Comparison of ENCODE assay signal across 8 cellular contexts in the genomic region with DNA sequence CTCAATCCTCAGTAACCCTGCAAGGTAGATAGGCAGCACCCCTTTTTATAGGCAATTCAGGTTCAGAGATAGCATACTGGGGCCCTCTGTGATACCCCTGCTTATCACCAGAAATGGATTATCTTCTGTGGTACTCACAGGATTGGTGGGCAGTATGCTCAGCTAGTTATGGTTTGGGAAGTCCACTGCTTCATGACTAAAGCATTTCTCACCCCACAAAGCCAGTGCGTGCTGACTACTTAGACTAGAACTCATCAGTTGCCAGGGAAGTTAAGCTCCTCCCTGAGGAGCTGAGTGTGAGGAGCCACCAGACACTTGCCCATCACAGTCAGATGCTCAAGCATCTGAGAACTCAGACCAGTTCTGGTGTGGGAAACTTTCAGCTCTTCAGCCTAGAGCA.
DNase-seq lines count a peak whose midpoint lies in the region; ATAC-seq, FAIRE-seq and TF ChIP-seq lines count a peak whose summit lies in the region.

No MANE protein-coding gene starts in this region.

- no peak overlapping the region for H2AFZ ChIP-seq in PC-3 (ENCODE audit: low read length)

- H3K27ac ChIP-seq in A673 (ENCODE audit: low read depth, low read length, poor library complexity, severe bottlenecking), result no peak overlapping the region
- H3K27ac ChIP-seq in PC-3 (ENCODE audit: low read length), result no peak overlapping the region
- H3K27ac ChIP-seq in dorsolateral prefrontal cortex, result no peak overlapping the region

- BruUV-seq in A673 (replicated peaks; lab: Mats Ljungman, UMichigan) (no TSS peak), PC-3 (replicated peaks; lab: Mats Ljungman, UMichigan) (no TSS peak), Calu3 (replicated peaks; lab: Mats Ljungman, UMichigan) (no TSS peak)

- CTCF ChIA-PET in A673 (lab: Charles Lee), result no interaction called here
- CTCF ChIA-PET in PC-3 (lab: Charles Lee), result interaction anchor here (0.7 kb wide), 1 partner anchor 786 kb away, joined by 3 read pairs; no protein-coding TSS in a partner anchor
- CTCF ChIA-PET in Calu3 (lab: Charles Lee), result no interaction called here

- POLR2A ChIA-PET in A673 (lab: Charles Lee; ENCODE audit: low non-redundant PET) (no interaction called here), PC-3 (lab: Charles Lee; ENCODE audit: unreplicated experiment) (no interaction called here)

- no peaks in the 10 kb centered on the region for H4K20me1 ChIP-seq in PC-3 (ENCODE audit: low read length)

- H3K36me3 ChIP-seq in A673 (ENCODE audit: insufficient read depth, low read length, poor library complexity, severe bottlenecking) (no peaks in the 10 kb centered on the region), PC-3 (ENCODE audit: low read depth, low read length) (no peaks in the 10 kb centered on the region)

- ATAC-seq in GM18502 (IDR thresholded peaks at IDR 0.05; ENCODE audit: poor library complexity, unreplicated experiment), result peak; percentile 59
- ATAC-seq in PC-3, result peak; percentile 79

- no peaks in the 10 kb centered on the region for H3K27me3 ChIP-seq in A673 (replicated peaks; ENCODE audit: insufficient read depth, low read depth, low read length, poor library complexity)
- no peaks in the 10 kb centered on the region for H3K27me3 ChIP-seq in PC-3 (ENCODE audit: low read length)
- no peaks in the 10 kb centered on the region for H3K27me3 ChIP-seq in dorsolateral prefrontal cortex

- TF ChIP-seq CTCF in A673 (conservative IDR thresholded peaks at IDR 0.05; ENCODE audit: low read depth, low read length) (no peak), PC-3 (conservative IDR thresholded peaks at IDR 0.05; ENCODE audit: low read depth, low read length) (no peak), fibroblast of the aortic adventitia (IDR thresholded peaks at IDR 0.05; ENCODE audit: insufficient read depth, low read length) (no peak), D721Med (IDR thresholded peaks at IDR 0.05; ENCODE audit: insufficient read depth, missing control alignments) (no peak), Calu3 (IDR thresholded peaks at IDR 0.05; ENCODE audit: unreplicated experiment) (no peak), dorsolateral prefrontal cortex (IDR thresholded peaks at IDR 0.05 in 54 of 56, conservative IDR thresholded peaks at IDR 0.05 in 2 of 56; ENCODE audit: low read depth in 1 of 56, partially characterized antibody in 56 of 56) (no peak)

- no peaks in the 10 kb centered on the region for H3K9me3 Mint-ChIP-seq in Calu3 (ENCODE audit: low read depth, unreplicated experiment)

- H3K9ac ChIP-seq in PC-3 (ENCODE audit: low read length), result no peak overlapping the region

- no peak overlapping the region for H3K4me2 ChIP-seq in PC-3 (ENCODE audit: low read length)

- H3K4me1 ChIP-seq in A673 (ENCODE audit: insufficient read depth, low read length, poor library complexity, severe bottlenecking), result peaks cover 17% of the 10 kb centered on the region
- no peaks in the 10 kb centered on the region for H3K4me1 ChIP-seq in PC-3 (ENCODE audit: insufficient read depth, low read length)

- H3K79me2 ChIP-seq in PC-3 (ENCODE audit: low read length), result no peaks in the 10 kb centered on the region

- no peaks in the 10 kb centered on the region for H3F3A ChIP-seq in PC-3 (ENCODE audit: low read length, unreplicated experiment)

- H3K9me3 ChIP-seq in A673 (ENCODE audit: low read depth, low read length, poor library complexity, severe bottlenecking) (no peaks in the 10 kb centered on the region), PC-3 (ENCODE audit: low read length) (no peaks in the 10 kb centered on the region)

- no peak overlapping the region for H3K4me3 Mint-ChIP-seq in Calu3 (ENCODE audit: low read depth, unreplicated experiment)

- H3K27me3 Mint-ChIP-seq in Calu3 (ENCODE audit: unreplicated experiment), result no peaks in the 10 kb centered on the region

- DNase-seq in A673 (ENCODE audit: low spot score), result peak; percentile 28
- DNase-seq in PC-3, result peak; percentile 56
- peak; percentile 61 for DNase-seq in fibroblast of the aortic adventitia (ENCODE audit: low read depth)
- DNase-seq in D721Med (ENCODE audit: insufficient read length, low spot score), result no peak
- DNase-seq in Calu3, result no peak
- no peak for DNase-seq in dorsolateral prefrontal cortex
- DNase-seq in stimulated activated CD4-positive, alpha-beta T cell treated with anti-CD3 and anti-CD28 coated beads, Interleukin-15, amount 100 ng/mL, for 24 hours, result no peak

- H3K27ac Mint-ChIP-seq in Calu3 (ENCODE audit: unreplicated experiment), result no peak overlapping the region

- H3K4me3 ChIP-seq in A673 (ENCODE audit: low read depth, low read length, poor library complexity, severe bottlenecking), result no peak overlapping the region
- no peak overlapping the region for H3K4me3 ChIP-seq in PC-3 (ENCODE audit: low read length)
- no peak overlapping the region for H3K4me3 ChIP-seq in fibroblast of the aortic adventitia (ENCODE audit: low read depth, low read length)
- H3K4me3 ChIP-seq in dorsolateral prefrontal cortex, result no peak overlapping the region

- H3K36me3 Mint-ChIP-seq in Calu3 (ENCODE audit: insufficient read depth, unreplicated experiment), result peaks cover 15% of the 10 kb centered on the region

- intact Hi-C loops in A673 (cut with micrococcal nuclease; ENCODE audit: unreplicated experiment) (loop anchor here (10.0 kb wide), 1 partner anchor 779 kb away; no protein-coding TSS in a partner anchor), PC-3 (cut with micrococcal nuclease) (no loop called here), Calu3 (cut with micrococcal nuclease; ENCODE audit: unreplicated experiment) (no loop called here), dorsolateral prefrontal cortex (cut with DNase I) (no loop called here)

- H3K4me1 Mint-ChIP-seq in Calu3 (ENCODE audit: low read depth, unreplicated experiment), result no peaks in the 10 kb centered on the region

- no peak for FAIRE-seq in D721Med (lab: Jason Lieb, UNC)

- no peaks in the 10 kb centered on the region for H3K9me2 ChIP-seq in PC-3 (replicated peaks; ENCODE audit: low read length)

Comparison
In these comparisons a context has a peak if more than half of its experiments do, and no peak if none do; other contexts are left out.
1. DNase-seq: peak in A673 (single experiment), PC-3 (single experiment) and fibroblast of the aortic adventitia (single experiment); none in D721Med (single experiment), Calu3 (single experiment), dorsolateral prefrontal cortex (0 of 10) and stimulated activated CD4-positive, alpha-beta T cell treated with anti-CD3 and anti-CD28 coated beads, Interleukin-15, amount 100 ng/mL, for 24 hours (single experiment).